8 cellular contexts compared by ENCODE assay signal in the genomic region with DNA sequence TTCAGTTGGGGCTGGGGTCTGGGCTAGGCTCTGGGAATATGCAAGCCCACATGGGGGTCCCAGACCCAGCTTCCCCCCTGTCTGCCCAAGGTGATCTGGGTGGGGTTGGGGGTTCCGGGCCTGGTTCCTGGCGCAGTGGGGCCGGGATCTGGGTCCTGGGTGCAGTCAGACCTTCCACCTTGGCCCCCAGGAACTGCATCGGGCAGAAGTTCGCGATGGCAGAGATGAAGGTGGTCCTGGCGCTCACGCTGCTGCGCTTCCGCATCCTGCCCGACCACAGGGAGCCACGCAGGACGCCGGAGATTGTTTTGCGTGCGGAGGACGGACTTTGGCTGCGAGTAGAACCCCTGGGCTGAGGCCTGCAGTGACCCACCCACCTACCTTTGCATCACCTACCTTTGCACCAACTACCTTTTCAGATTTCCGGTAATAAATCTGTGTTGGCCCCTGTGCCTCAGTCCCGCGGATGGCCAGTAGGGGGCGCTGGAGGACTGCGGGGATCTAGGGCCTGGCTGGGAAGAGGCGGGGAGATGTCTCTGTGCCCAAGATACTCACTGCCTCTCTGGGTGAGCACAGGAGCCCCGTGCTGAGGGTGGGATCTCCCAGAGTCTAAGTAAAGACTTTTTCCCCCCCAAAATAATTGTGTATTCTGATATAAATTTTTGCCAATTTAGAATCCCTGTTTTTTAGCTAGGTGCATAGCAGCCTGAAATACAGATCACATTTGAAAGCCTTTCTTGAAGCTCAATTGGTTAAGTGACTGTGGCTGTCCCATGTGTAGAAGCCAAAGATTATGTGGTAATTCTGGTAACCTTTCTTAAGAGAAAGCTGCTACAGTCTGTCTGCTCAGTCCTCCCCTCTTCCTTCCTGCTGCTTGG. TPM values are rescaled to one million over a fixed set of nuclear protein-coding genes. Genes with fewer than 3 reads are reported as not detected.
DNase-seq lines count a peak whose midpoint lies in the region; ATAC-seq, FAIRE-seq and TF ChIP-seq lines count a peak whose summit lies in the region.

No MANE protein-coding gene starts in this region.

- CTCF ChIA-PET in activated naive CD4-positive, alpha-beta T cell treated with anti-CD3 and anti-CD28 coated beads for 36 hours (lab: Charles Lee) = interaction anchor here (0.6 to 1.8 kb wide), 8 partner anchors 12 to 586 kb away, joined by 3 to 11 read pairs (median 4); partner anchors contain the start of gene FAM32A

- H3K27me3 Mint-ChIP-seq in activated naive CD4-positive, alpha-beta T cell treated with anti-CD3 and anti-CD28 coated beads for 36 hours (ENCODE audit: low read depth) = peaks cover 6% of the 10 kb centered on the region

- TF ChIP-seq CTCF in LNCaP clone FGC (IDR thresholded peaks at IDR 0.05; ENCODE audit: control insufficient read depth, extremely low read depth, insufficient read depth) = peak; percentile 81

- intact Hi-C loops in activated naive CD4-positive, alpha-beta T cell treated with anti-CD3 and anti-CD28 coated beads for 36 hours (cut with micrococcal nuclease) = loop anchor here (1.0 to 10.0 kb wide), 3 partner anchors 240 to 553 kb away; no protein-coding TSS in a partner anchor
- intact Hi-C loops in Right ventricle myocardium superior (cut with DNase I) = loop anchor here (5.0 kb wide), 1 partner anchor 553 kb away; no protein-coding TSS in a partner anchor
- intact Hi-C loops in posterior vena cava (cut with DNase I) = loop anchor here (10.0 kb wide), 2 partner anchors 236 to 556 kb away; partner anchors contain the start of gene FAM32A (in 1 of the 2)

- H3K36me3 Mint-ChIP-seq in activated naive CD4-positive, alpha-beta T cell treated with anti-CD3 and anti-CD28 coated beads for 36 hours (ENCODE audit: low read depth) = no peaks in the 10 kb centered on the region

- H3K4me3 ChIP-seq in LNCaP clone FGC (ENCODE audit: low read depth, low read length) = no peak overlapping the region

- H3K9me3 Mint-ChIP-seq in activated naive CD4-positive, alpha-beta T cell treated with anti-CD3 and anti-CD28 coated beads for 36 hours = no peaks in the 10 kb centered on the region

- no peaks in the 10 kb centered on the region for H3K4me1 Mint-ChIP-seq in activated naive CD4-positive, alpha-beta T cell treated with anti-CD3 and anti-CD28 coated beads for 36 hours (ENCODE audit: low read depth)

- peak; percentile 85 for DNase-seq in DMS79 treated with DMSO at 0.1 percent for 48 hours (lab: John Stamatoyannopoulos, UW)
- peak; percentile 23 for DNase-seq in LNCaP clone FGC (ENCODE audit: low read depth)
- peak; percentile 93 for DNase-seq in activated naive CD4-positive, alpha-beta T cell treated with anti-CD3 and anti-CD28 coated beads for 36 hours
- peak; percentile 89 for DNase-seq in Right ventricle myocardium superior
- peak; percentile 95 for DNase-seq in posterior vena cava (ENCODE audit: low spot score)
- peak; percentile 69 for DNase-seq in urothelium cell line (ENCODE audit: low spot score)

- H3K27ac Mint-ChIP-seq in activated naive CD4-positive, alpha-beta T cell treated with anti-CD3 and anti-CD28 coated beads for 36 hours = no peak overlapping the region

- no peak for FAIRE-seq in urothelium cell line (lab: Jason Lieb, UNC)

- ATAC-seq in SK-N-SH treated with all-trans-retinoic acid at 6 μM for 48 hours (peak; percentile 96), Right ventricle myocardium superior (ENCODE audit: poor library complexity) (peak; percentile 92), HG03354 (IDR thresholded peaks at IDR 0.05; ENCODE audit: poor library complexity, severe bottlenecking, unreplicated experiment) (no peak)

- no peak overlapping the region for H3K4me3 Mint-ChIP-seq in activated naive CD4-positive, alpha-beta T cell treated with anti-CD3 and anti-CD28 coated beads for 36 hours

TF ChIP-seq in SK-N-SH treated with all-trans-retinoic acid at 6 μM for 48 hours, 23 proteins besides CTCF, POLR2A, EP300 and RAD21:
- TF ChIP-seq, protein P1, sequence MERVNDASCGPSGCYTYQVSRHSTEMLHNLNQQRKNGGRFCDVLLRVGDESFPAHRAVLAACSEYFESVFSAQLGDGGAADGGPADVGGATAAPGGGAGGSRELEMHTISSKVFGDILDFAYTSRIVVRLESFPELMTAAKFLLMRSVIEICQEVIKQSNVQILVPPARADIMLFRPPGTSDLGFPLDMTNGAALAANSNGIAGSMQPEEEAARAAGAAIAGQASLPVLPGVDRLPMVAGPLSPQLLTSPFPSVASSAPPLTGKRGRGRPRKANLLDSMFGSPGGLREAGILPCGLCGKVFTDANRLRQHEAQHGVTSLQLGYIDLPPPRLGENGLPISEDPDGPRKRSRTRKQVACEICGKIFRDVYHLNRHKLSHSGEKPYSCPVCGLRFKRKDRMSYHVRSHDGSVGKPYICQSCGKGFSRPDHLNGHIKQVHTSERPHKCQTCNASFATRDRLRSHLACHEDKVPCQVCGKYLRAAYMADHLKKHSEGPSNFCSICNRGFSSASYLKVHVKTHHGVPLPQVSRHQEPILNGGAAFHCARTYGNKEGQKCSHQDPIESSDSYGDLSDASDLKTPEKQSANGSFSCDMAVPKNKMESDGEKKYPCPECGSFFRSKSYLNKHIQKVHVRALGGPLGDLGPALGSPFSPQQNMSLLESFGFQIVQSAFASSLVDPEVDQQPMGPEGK (CRISPR knock-in tag; IDR thresholded peaks at IDR 0.05; ENCODE audit: borderline replicate concordance) = no peak
- no peak for TF ChIP-seq BACH2 (CRISPR knock-in tag; IDR thresholded peaks at IDR 0.05; ENCODE audit: borderline replicate concordance)
- no peak for TF ChIP-seq ZNF70 (CRISPR knock-in tag; IDR thresholded peaks at IDR 0.05)
- no peak for TF ChIP-seq ZC3H10 (CRISPR knock-in tag; IDR thresholded peaks at IDR 0.05)
- no peak for TF ChIP-seq ISL1 (CRISPR knock-in tag; IDR thresholded peaks at IDR 0.05)
- no peak for TF ChIP-seq TCF4 (CRISPR knock-in tag; IDR thresholded peaks at IDR 0.05; ENCODE audit: borderline replicate concordance)
- no peak for TF ChIP-seq OSR1 (CRISPR knock-in tag; IDR thresholded peaks at IDR 0.05)
- no peak for TF ChIP-seq RARB (CRISPR knock-in tag; IDR thresholded peaks at IDR 0.05)

RNA-seq across cellular contexts. Expression of gene CYP4F3, which starts 11.5 kb away (rescaled TPM):
- under 1 TPM; 0.62 to 0.76 TPM for total RNA-seq in activated naive CD4-positive, alpha-beta T cell treated with anti-CD3 and anti-CD28 coated beads for 36 hours
- total RNA-seq in Right ventricle myocardium superior (0.24 TPM), posterior vena cava (under 1 TPM; 0.29 to 0.79 TPM)

RNA-seq across cellular contexts. Expression of gene CYP4F8, which starts 14.2 kb away (rescaled TPM):
- not detected for total RNA-seq in activated naive CD4-positive, alpha-beta T cell treated with anti-CD3 and anti-CD28 coated beads for 36 hours
- total RNA-seq in Right ventricle myocardium superior (not detected), posterior vena cava (not detected)

RNA-seq across cellular contexts. Expression of gene CYP4F12, which starts 43.6 kb away (rescaled TPM):
- not detected for total RNA-seq in activated naive CD4-positive, alpha-beta T cell treated with anti-CD3 and anti-CD28 coated beads for 36 hours
- 5.2 TPM for total RNA-seq in Right ventricle myocardium superior
- 1 to 10 TPM; 2.6 to 7.6 TPM for total RNA-seq in posterior vena cava

Comparison
In these comparisons a context has a peak if more than half of its experiments do, and no peak if none do; other contexts are left out.
1. DNase-seq: peak in every context shown above with its lines; median percentile 95 in posterior vena cava; 93 in activated naive CD4-positive, alpha-beta T cell treated with anti-CD3 and anti-CD28 coated beads for 36 hours; 89 in Right ventricle myocardium superior; 85 in DMS79 treated with DMSO at 0.1 percent for 48 hours; 69 in urothelium cell line; 23 in LNCaP clone FGC.